ENCODE assay signal across 8 cellular contexts in the genomic region with DNA sequence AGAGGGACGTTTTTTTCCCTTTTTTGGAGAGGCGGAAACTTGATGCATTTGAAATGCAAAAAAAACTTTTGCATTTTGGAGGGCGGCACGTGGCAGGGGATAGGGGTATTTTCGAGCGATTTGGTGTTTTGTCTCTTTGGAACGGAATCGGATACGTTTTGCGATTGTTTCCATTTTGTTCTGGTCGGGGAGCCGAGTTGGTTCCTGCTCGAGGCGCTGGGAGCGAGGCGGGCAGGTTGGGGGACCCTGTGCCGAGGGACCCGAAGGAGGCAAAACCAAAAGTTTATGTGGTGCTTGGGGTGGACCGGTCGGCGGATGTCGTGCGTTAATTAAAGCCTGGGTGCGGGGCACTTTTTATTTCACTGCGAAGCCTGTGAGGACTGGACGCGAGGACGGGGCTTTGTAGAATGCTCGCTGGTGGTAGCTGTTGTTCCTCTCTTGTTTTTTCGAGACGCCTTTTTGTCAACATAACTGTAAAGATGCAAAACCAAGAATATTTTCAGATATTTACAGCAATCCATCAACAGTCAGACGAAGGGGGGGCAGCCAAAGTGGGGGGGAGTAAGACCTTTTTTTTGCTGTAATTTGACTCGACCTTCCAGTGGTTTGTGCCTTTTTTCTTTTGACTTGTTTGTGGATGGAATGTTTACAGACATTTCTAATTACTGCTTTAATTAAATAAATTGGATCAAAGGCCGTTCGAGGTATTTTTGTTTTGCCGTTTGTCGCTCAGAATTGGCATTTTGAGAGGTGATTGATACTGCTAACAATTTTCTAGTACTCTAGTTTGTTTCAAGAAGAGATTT. TPM values are rescaled to one million over a fixed set of nuclear protein-coding genes. Genes with fewer than 3 reads are reported as not detected.
DNase-seq lines count a peak whose midpoint lies in the region; ATAC-seq and TF ChIP-seq lines count a peak whose summit lies in the region.

No MANE protein-coding gene starts in this region.

- TF ChIP-seq EP300 in esophagus muscularis mucosa (IDR thresholded peaks at IDR 0.05): no peak

- intact Hi-C loops in esophagus muscularis mucosa (cut with DNase I): loop anchor here (5.0 kb wide), 1 partner anchor 66 kb away; a partner anchor contains a TSS

- H3K36me3 ChIP-seq in esophagus muscularis mucosa: peaks cover 0 to 41% (median 20%) of the 10 kb centered on the region in 4 donors

- peak overlapping the region; percentile 84 to 91 (median 88) for H3K4me3 ChIP-seq in esophagus muscularis mucosa

- peak overlapping the region; percentile 99 to 100 (median 100) for H3K27ac Mint-ChIP-seq in naive B cell

- peak; percentile 1 for ATAC-seq in HG02588 (IDR thresholded peaks at IDR 0.05; ENCODE audit: unreplicated experiment)
- ATAC-seq in naive B cell (ENCODE audit: low read depth in 2 of 2): peak in 1 of 2 donors; percentile 1

- H3K36me3 Mint-ChIP-seq in naive B cell: peaks cover 21 to 28% of the 10 kb centered on the region in 2 donors

- H3K4me3 Mint-ChIP-seq in naive B cell: peak overlapping the region; percentile 98 to 100 (median 100)

- no peak for TF ChIP-seq CTCF in esophagus muscularis mucosa (IDR thresholded peaks at IDR 0.05)

- H3K27me3 ChIP-seq in esophagus muscularis mucosa: no peaks in the 10 kb centered on the region

- under 1% methylated on average over 37 of the region's 37 CpGs for WGBS in esophagus muscularis mucosa

- H3K27ac ChIP-seq in esophagus muscularis mucosa (replicated peaks in 1 of 4): peak overlapping the region; percentile 98 to 100 (median 99)
- H3K27ac ChIP-seq in substantia nigra (ENCODE audit: low read depth, low read length, poor library complexity, severe bottlenecking): peak overlapping the region; percentile 98

- peaks cover 38 to 63% (median 58%) of the 10 kb centered on the region in 4 donors for H3K4me1 ChIP-seq in esophagus muscularis mucosa

- H3K4me1 Mint-ChIP-seq in naive B cell: peaks cover 43 to 59% (median 52%) of the 10 kb centered on the region in 3 donors

- DNase-seq in NCI-H1436 (lab: John Stamatoyannopoulos, UW): peak; percentile 32
- no peak for DNase-seq in NCI-H1436 treated with DMSO at 0.1 percent for 48 hours (lab: John Stamatoyannopoulos, UW)
- peak; percentile 36 for DNase-seq in NCI-H460 (ENCODE audit: extremely low read depth, low read depth)
- peak; percentile 61 for DNase-seq in activated T-cell treated with anti-CD3 and anti-CD28 coated beads, Interleukin-2, amount 50 U/mL, for 1 hour
- no peak for DNase-seq in esophagus muscularis mucosa (ENCODE audit: extremely low spot score)
- DNase-seq in naive B cell: peak; percentile 66
- DNase-seq in substantia nigra (lab: John Stamatoyannopoulos, UW): peak in 39 of 49 donors; percentile 9 to 65 (median 39)

- H3K9me3 ChIP-seq in esophagus muscularis mucosa: peaks cover 0 to 2% (median 0%) of the 10 kb centered on the region in 4 donors

- TF ChIP-seq POLR2A in esophagus muscularis mucosa (IDR thresholded peaks at IDR 0.05; ENCODE audit: low read depth): no peak

- no peaks in the 10 kb centered on the region for H3K27me3 Mint-ChIP-seq in naive B cell

- no peaks in the 10 kb centered on the region for H3K9me3 Mint-ChIP-seq in naive B cell

RNA-seq across cellular contexts. Expression of a gene that starts 1.0 kb away (rescaled TPM):
- 423 and 472 TPM in 2 replicates for total RNA-seq in NCI-H460 (2014; rRNA removed; shearing (Covaris generic))
- 311 and 341 TPM in 2 replicates for polyA plus RNA-seq in NCI-H460 (2014; cell fraction: nucleus; rRNA removed)
- 100 to 1,000 TPM; 319 to 384 (median 350) TPM for total RNA-seq in esophagus muscularis mucosa
- polyA plus RNA-seq in naive B cell (ENCODE audit: low read depth in 6 of 6): 1,000 to 10,000 TPM; 1,065 to 1,461 (median 1,242) TPM

Comparison
In these comparisons a context has a peak if more than half of its experiments do, and no peak if none do; other contexts are left out.
1. DNase-seq: peak in NCI-H1436 (single experiment), NCI-H460 (single experiment), activated T-cell treated with anti-CD3 and anti-CD28 coated beads, Interleukin-2, amount 50 U/mL, for 1 hour (single experiment), naive B cell (single experiment) and substantia nigra (39 of 49); none in NCI-H1436 treated with DMSO at 0.1 percent for 48 hours (single experiment) and esophagus muscularis mucosa (single experiment).